ENCODE assay signal across 8 cellular contexts in the genomic region with DNA sequence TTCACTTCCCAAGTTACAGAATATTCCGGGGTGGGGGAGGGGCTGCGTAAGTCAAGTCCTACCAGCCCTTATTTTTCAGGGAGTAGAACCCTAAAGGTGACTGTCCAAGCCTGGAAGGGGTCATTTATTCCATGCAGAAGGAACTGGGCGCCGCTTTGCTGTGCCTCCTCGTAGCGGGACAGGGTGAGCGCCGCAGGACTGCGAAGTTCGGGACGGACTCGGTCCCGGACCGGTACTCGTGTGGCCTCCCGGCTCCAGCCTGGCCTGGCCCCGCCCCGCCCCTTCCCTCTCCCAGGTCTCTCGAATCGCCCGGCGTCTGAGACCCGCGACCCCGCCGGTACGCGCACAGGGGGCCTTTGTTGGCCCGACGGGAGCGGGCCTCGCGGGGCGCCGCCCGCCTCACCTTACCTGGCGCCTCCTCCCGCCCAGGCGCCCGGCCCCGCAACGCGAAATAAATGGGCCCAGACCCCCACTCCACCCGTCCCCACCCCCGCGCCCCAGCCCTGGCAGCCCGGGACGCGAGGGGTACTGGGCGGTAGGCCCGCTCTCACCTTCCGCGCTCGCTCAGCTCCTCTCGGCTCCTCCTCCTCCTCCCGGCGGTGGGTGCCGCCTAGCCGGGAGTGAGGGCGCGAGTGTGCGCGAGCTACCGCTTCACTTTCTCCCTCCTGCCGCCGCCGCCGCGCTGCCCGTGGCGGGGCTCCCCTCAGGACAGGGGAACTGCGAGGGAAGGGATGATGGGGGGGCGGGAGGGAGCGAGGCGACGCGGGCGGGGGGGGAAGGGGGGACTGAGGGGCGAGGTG. TPM values are rescaled to one million over a fixed set of nuclear protein-coding genes. Genes with fewer than 3 reads are reported as not detected.
A peak's percentile ranks its signal among the peaks of the same experiment; 100 is the strongest.
DNase-seq lines count a peak whose midpoint lies in the region; ATAC-seq and TF ChIP-seq lines count a peak whose summit lies in the region.

No MANE protein-coding gene starts in this region.

- H3K9me3 ChIP-seq in HCT116 (ENCODE audit: control insufficient read depth in 1 of 2, insufficient read depth in 1 of 2, low read depth in 1 of 2, low read length in 2 of 2): no peaks in the 10 kb centered on the region
- no peaks in the 10 kb centered on the region for H3K9me3 ChIP-seq in suprapubic skin

- no peak for TF ChIP-seq RAD21 in HCT116 (IDR thresholded peaks at IDR 0.05; ENCODE audit: low read depth)

- H3K27ac ChIP-seq in HCT116 (ENCODE audit: low read depth, low read length) (peak overlapping the region; percentile 52; the same call in 1 of the 2 replicates), suprapubic skin (peak overlapping the region; percentile 82)

- H3K36me3 Mint-ChIP-seq in activated T-helper 2 cell treated with anti-CD3 and anti-CD28 coated beads, Interferon-gamma antibody, Interleukin-2, Interleukin-4, amounts not matched to agents 10 μg/mL and 5 μg/mL and 100 μg/mL, durations not matched to agents 14 hours and 24 hours and 36 hours (ENCODE audit: low read depth): no peaks in the 10 kb centered on the region
- H3K36me3 Mint-ChIP-seq in neural crest cell (ENCODE audit: low read depth): no peaks in the 10 kb centered on the region

- H3K36me3 ChIP-seq in HCT116 (ENCODE audit: control insufficient read depth in 1 of 2, insufficient read depth in 2 of 2, low read length in 2 of 2) (no peaks in the 10 kb centered on the region), suprapubic skin (no peaks in the 10 kb centered on the region)

- no peaks in the 10 kb centered on the region for H3K27me3 ChIP-seq in HCT116 (ENCODE audit: insufficient read depth, low read length)
- no peaks in the 10 kb centered on the region for H3K27me3 ChIP-seq in suprapubic skin

- H4K20me1 ChIP-seq in HCT116 (ENCODE audit: insufficient read depth): no peaks in the 10 kb centered on the region

- H3K4me1 Mint-ChIP-seq in activated T-helper 2 cell treated with anti-CD3 and anti-CD28 coated beads, Interferon-gamma antibody, Interleukin-2, Interleukin-4, amounts not matched to agents 10 μg/mL and 5 μg/mL and 100 μg/mL, durations not matched to agents 14 hours and 24 hours and 36 hours (ENCODE audit: low read depth): peaks cover 18% of the 10 kb centered on the region
- peaks cover 48% of the 10 kb centered on the region for H3K4me1 Mint-ChIP-seq in neural crest cell

- RAD21 ChIA-PET in HCT116 (lab: Charles Lee; ENCODE audit: low non-redundant PET in 1 of 2, low total read pairs in 2 of 2, uncharacterized antibody in 2 of 2, unreplicated experiment in 2 of 2): interaction anchor here (0.7 kb wide), 2 partner anchors 46 to 61 kb away, joined by 4 to 5 read pairs; no protein-coding TSS in a partner anchor

- DNase-seq in ELR (ENCODE audit: low read depth): peak; percentile 58
- DNase-seq in HCT116 (ENCODE audit: low read depth, low spot score): no peak
- DNase-seq in NCI-H510A treated with DMSO at 0.1 percent for 48 hours (lab: John Stamatoyannopoulos, UW): peak; percentile 47
- peak; percentile 42 for DNase-seq in activated T-helper 2 cell treated with anti-CD3 and anti-CD28 coated beads, Interferon-gamma antibody, Interleukin-2, Interleukin-4, amounts not matched to agents 10 μg/mL and 5 μg/mL and 100 μg/mL, durations not matched to agents 14 hours and 24 hours and 36 hours (ENCODE audit: low spot score)
- DNase-seq in fibroblast of villous mesenchyme (ENCODE audit: low read depth): no peak
- peak; percentile 36 for DNase-seq in neural crest cell (ENCODE audit: low read depth, low spot score)
- peak; percentile 75 to 80 for DNase-seq in suprapubic skin (ENCODE audit: low spot score in 2 of 2)

- BruUV-seq in HCT116 (replicated peaks; lab: Mats Ljungman, UMichigan): no TSS peak

- intact Hi-C loops in HCT116 (cut with micrococcal nuclease): loop anchor here (2.0 kb wide), 1 partner anchor 280 kb away; no protein-coding TSS in a partner anchor
- intact Hi-C loops in activated T-helper 2 cell treated with anti-CD3 and anti-CD28 coated beads, Interferon-gamma antibody, Interleukin-2, Interleukin-4, amounts not matched to agents 10 μg/mL and 5 μg/mL and 100 μg/mL, durations not matched to agents 14 hours and 24 hours and 36 hours (cut with micrococcal nuclease): loop anchor here (10.0 kb wide), 1 partner anchor 112 kb away; the partner anchor contains the start of gene AQP11

- TF ChIP-seq EP300 in suprapubic skin (IDR thresholded peaks at IDR 0.05): no peak

- peaks cover 34% of the 10 kb centered on the region for H3K27me3 Mint-ChIP-seq in activated T-helper 2 cell treated with anti-CD3 and anti-CD28 coated beads, Interferon-gamma antibody, Interleukin-2, Interleukin-4, amounts not matched to agents 10 μg/mL and 5 μg/mL and 100 μg/mL, durations not matched to agents 14 hours and 24 hours and 36 hours (ENCODE audit: low read depth)
- H3K27me3 Mint-ChIP-seq in neural crest cell (ENCODE audit: low read depth): peaks cover 31% of the 10 kb centered on the region

- peak overlapping the region; percentile 78 for H2AFZ ChIP-seq in HCT116 (ENCODE audit: low read depth, low read length, poor library complexity, severe bottlenecking)

- H3K9me3 Mint-ChIP-seq in activated T-helper 2 cell treated with anti-CD3 and anti-CD28 coated beads, Interferon-gamma antibody, Interleukin-2, Interleukin-4, amounts not matched to agents 10 μg/mL and 5 μg/mL and 100 μg/mL, durations not matched to agents 14 hours and 24 hours and 36 hours: no peaks in the 10 kb centered on the region
- H3K9me3 Mint-ChIP-seq in neural crest cell: no peaks in the 10 kb centered on the region

- H3K9ac ChIP-seq in HCT116 (ENCODE audit: low read length): peak overlapping the region; percentile 75

- POLR2A ChIA-PET in HCT116 (lab: Charles Lee): no interaction called here

- H3K4me1 ChIP-seq in HCT116 (ENCODE audit: control insufficient read depth in 1 of 2, insufficient read depth in 2 of 2, low read length in 2 of 2): peaks cover 18 to 29% of the 10 kb centered on the region in 2 experiments
- H3K4me1 ChIP-seq in suprapubic skin: peaks cover 24% of the 10 kb centered on the region

- peak overlapping the region; percentile 78 for H3K4me3 Mint-ChIP-seq in activated T-helper 2 cell treated with anti-CD3 and anti-CD28 coated beads, Interferon-gamma antibody, Interleukin-2, Interleukin-4, amounts not matched to agents 10 μg/mL and 5 μg/mL and 100 μg/mL, durations not matched to agents 14 hours and 24 hours and 36 hours (ENCODE audit: low read depth)
- H3K4me3 Mint-ChIP-seq in neural crest cell: peak overlapping the region; percentile 88

- ATAC-seq in HCT116 (peak; percentile 74), GM18861 (IDR thresholded peaks at IDR 0.05; ENCODE audit: unreplicated experiment) (no peak)

- TF ChIP-seq CTCF in HCT116 (IDR thresholded peaks at IDR 0.05 in 2 of 3, conservative IDR thresholded peaks at IDR 0.05 in 1 of 3; ENCODE audit: borderline replicate concordance in 1 of 3, insufficient read depth in 1 of 3, low read depth in 2 of 3, low read length in 2 of 3) (no peak), fibroblast of villous mesenchyme (IDR thresholded peaks at IDR 0.05; ENCODE audit: insufficient read depth, low read depth, low read length) (no peak), neural crest cell (conservative IDR thresholded peaks at IDR 0.05) (no peak), suprapubic skin (IDR thresholded peaks at IDR 0.05) (no peak)

- H3K79me2 ChIP-seq in HCT116 (ENCODE audit: insufficient read depth, low read length): peaks cover 9% of the 10 kb centered on the region; the same call in 1 of the 2 replicates

- no peak overlapping the region for H3K27ac Mint-ChIP-seq in activated T-helper 2 cell treated with anti-CD3 and anti-CD28 coated beads, Interferon-gamma antibody, Interleukin-2, Interleukin-4, amounts not matched to agents 10 μg/mL and 5 μg/mL and 100 μg/mL, durations not matched to agents 14 hours and 24 hours and 36 hours
- H3K27ac Mint-ChIP-seq in neural crest cell (ENCODE audit: unreplicated experiment): peak overlapping the region; percentile 89

- 2% methylated on average over 22 of the region's 79 CpGs for WGBS in suprapubic skin

- TF ChIP-seq POLR2A in HCT116 (IDR thresholded peaks at IDR 0.05; ENCODE audit: borderline replicate concordance, extremely low read depth, insufficient read depth, insufficient read length) (no peak), suprapubic skin (IDR thresholded peaks at IDR 0.05) (no peak)

- peak overlapping the region; percentile 53 to 67 for H3K4me3 ChIP-seq in HCT116 (replicated peaks in 1 of 2; ENCODE audit: low read depth in 1 of 2, low read length in 2 of 2)
- H3K4me3 ChIP-seq in fibroblast of villous mesenchyme (ENCODE audit: low read depth, low read length): peak overlapping the region; percentile 61
- H3K4me3 ChIP-seq in suprapubic skin: peak overlapping the region; percentile 87

- H3K9me2 ChIP-seq in HCT116 (ENCODE audit: insufficient read depth): no peaks in the 10 kb centered on the region

- H3K4me2 ChIP-seq in HCT116 (ENCODE audit: low read length): peak overlapping the region; percentile 86

- CTCF ChIA-PET in HCT116 (lab: Charles Lee): interaction anchor here (0.6 kb wide), 1 partner anchor 382 kb away, joined by 3 read pairs; no protein-coding TSS in a partner anchor

TF ChIP-seq in HCT116, 20 proteins besides CTCF, POLR2A, EP300 and RAD21:
- TF ChIP-seq ELF1 (IDR thresholded peaks at IDR 0.05; ENCODE audit: borderline replicate concordance, low read depth) (no peak), ZFX (IDR thresholded peaks at IDR 0.05) (peak; percentile 85)

RNA-seq across cellular contexts. Expression of gene PAK1, which starts 0.7 kb away (rescaled TPM):
- 56.1 TPM for total RNA-seq in HCT116 (2021; ENCODE audit: unreplicated experiment)
- 41.8 and 48.7 TPM in 2 replicates for polyA plus RNA-seq in HCT116 (2012)
- 39.0 and 40.7 TPM in 2 replicates for total RNA-seq in activated T-helper 2 cell treated with anti-CD3 and anti-CD28 coated beads, Interferon-gamma antibody, Interleukin-2, Interleukin-4, amounts not matched to agents 10 μg/mL and 5 μg/mL and 100 μg/mL, durations not matched to agents 14 hours and 24 hours and 36 hours
- 68.9 and 69.1 TPM in 2 replicates for total RNA-seq in fibroblast of villous mesenchyme
- 60.5 and 67.7 TPM in 2 replicates for total RNA-seq in neural crest cell
- total RNA-seq in suprapubic skin: 10 to 100 TPM; 23.4 to 47.9 (median 28.9) TPM

Comparison
In these comparisons a context has a peak if more than half of its experiments do, and no peak if none do; other contexts are left out.
1. DNase-seq: peak in ELR (single experiment), NCI-H510A treated with DMSO at 0.1 percent for 48 hours (single experiment), activated T-helper 2 cell treated with anti-CD3 and anti-CD28 coated beads, Interferon-gamma antibody, Interleukin-2, Interleukin-4, amounts not matched to agents 10 μg/mL and 5 μg/mL and 100 μg/mL, durations not matched to agents 14 hours and 24 hours and 36 hours (single experiment), neural crest cell (single experiment) and suprapubic skin (2 of 2); none in HCT116 (single experiment) and fibroblast of villous mesenchyme (single experiment).
2. Peak in every context shown above with its lines, with median percentiles within 50 percentile points of each other: H3K4me3 ChIP-seq.